In genomic region chr2:29090311-29090710, GRCh38 we compare ENCODE assay signal across 7 cellular contexts. TPM values are rescaled to one million over a fixed set of nuclear protein-coding genes. Genes with fewer than 3 reads are reported as not detected.
"Had no signal": no experiment of that assay in that cellular context is flagged by ENCODE, and none has a peak within 500 bp of the region (broad histone marks: within the 10 kb centered on the region; RNA-seq: fewer than 3 reads in every experiment).

No MANE protein-coding gene starts in this region.

RNA-seq across cellular contexts. Expression of gene PCARE, which starts 16.0 kb away (rescaled TPM):
- total RNA-seq: activated B cell treated with CpG ODN at 0.5 μM for 24 hours; activated CD4-positive, alpha-beta T cell treated with anti-CD3 and anti-CD28 coated beads, Interleukin-2, amount 10 ng/mL, durations not matched to agents 24 days and 14 days; activated CD8-positive, alpha-beta memory T cell treated with anti-CD3 and anti-CD28 coated beads, Interleukin-2, amount 10 ng/mL, durations not matched to agents 7 days and 5 days; activated T-helper 1 cell treated with anti-CD3 and anti-CD28 coated beads, Interleukin-12 subunit alpha, Interleukin-12 subunit beta, Interleukin-2, Interleukin-4 antibody, amounts not matched to agents 30 ng/mL and 10 ng/mL and 1 ng/mL, durations not matched to agents 14 hours and 24 hours and 36 hours; ascending aorta; body of pancreas; NCI-H460 had no signal
